In the genomic region with DNA sequence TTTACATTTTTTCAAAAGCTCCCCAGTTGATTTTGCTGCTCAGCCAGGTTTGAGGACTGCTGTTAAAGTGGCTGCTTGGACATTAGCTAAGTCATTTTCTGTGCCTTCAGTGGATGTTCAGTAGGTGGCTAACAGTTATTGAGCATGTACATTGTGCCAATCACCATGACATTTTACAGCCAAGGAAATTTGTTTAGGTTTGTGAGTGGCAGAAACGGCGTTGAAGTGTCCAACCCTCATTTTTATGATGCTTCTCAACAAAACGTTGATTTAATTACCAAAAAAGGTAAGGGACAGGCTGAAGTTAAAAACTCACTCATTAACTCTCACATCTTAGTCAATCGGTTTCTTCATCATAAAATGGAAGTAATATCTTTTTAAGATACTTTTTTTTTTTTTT, we compare ENCODE assay signal across 19 cellular contexts. TPM values are rescaled to one million over a fixed set of nuclear protein-coding genes. Genes with fewer than 3 reads are reported as not detected.
DNase-seq lines count a peak whose midpoint lies in the region; ATAC-seq, FAIRE-seq and TF ChIP-seq lines count a peak whose summit lies in the region.
"Had no signal": no experiment of that assay in that cellular context is flagged by ENCODE, and none has a peak within 500 bp of the region (broad histone marks: within the 10 kb centered on the region; RNA-seq: fewer than 3 reads in every experiment).

No MANE protein-coding gene starts in this region.

- no peak for TF ChIP-seq POLR2A in transverse colon (IDR thresholded peaks at IDR 0.05)
- no peak for TF ChIP-seq POLR2A in GM12892 (IDR thresholded peaks at IDR 0.05; ENCODE audit: low read depth, low read length)
- TF ChIP-seq POLR2A in erythroblast (IDR thresholded peaks at IDR 0.05; ENCODE audit: low read length): no peak

- H3K27ac ChIP-seq in transverse colon: peak overlapping the region in 3 of 4 donors; percentile 13 to 56 (median 53)

- no peaks in the 10 kb centered on the region for H3K36me3 Mint-ChIP-seq in nephron progenitor cell (ENCODE audit: low read depth)
- H3K36me3 Mint-ChIP-seq in activated T-cell treated with anti-CD3 and anti-CD28 coated beads, Interleukin-2, amount 50 U/mL, for 24 hours (ENCODE audit: low read depth): no peaks in the 10 kb centered on the region
- H3K36me3 Mint-ChIP-seq: CD4-positive, alpha-beta memory T cell had no signal

- in situ Hi-C loops in transverse colon (cut with MboI; ENCODE audit: low pct_ligation_motif_present in 1 of 4, low pct_unique_long_range_greater_than_20kb in 1 of 4, low sequenced_read_pairs in 3 of 4): no loop called here

- no peaks in the 10 kb centered on the region for H3K9me3 Mint-ChIP-seq in nephron progenitor cell
- no peaks in the 10 kb centered on the region for H3K9me3 Mint-ChIP-seq in activated T-cell treated with anti-CD3 and anti-CD28 coated beads, Interleukin-2, amount 50 U/mL, for 24 hours
- H3K9me3 Mint-ChIP-seq: HFFc6 had no signal

- H3K4me1 ChIP-seq in transverse colon: peaks cover 0 to 41% (median 9%) of the 10 kb centered on the region in 4 donors

- H3K36me3 ChIP-seq in transverse colon: no peaks in the 10 kb centered on the region

- no peak overlapping the region for H3K4me3 ChIP-seq in transverse colon

- peaks cover 57% of the 10 kb centered on the region for H3K4me1 Mint-ChIP-seq in nephron progenitor cell
- no peaks in the 10 kb centered on the region for H3K4me1 Mint-ChIP-seq in activated T-cell treated with anti-CD3 and anti-CD28 coated beads, Interleukin-2, amount 50 U/mL, for 24 hours (ENCODE audit: low read depth)
- H3K4me1 Mint-ChIP-seq: CD4-positive, alpha-beta memory T cell had no signal

- no peak for TF ChIP-seq EP300 in transverse colon (IDR thresholded peaks at IDR 0.05; ENCODE audit: low read depth)

- H3K27me3 Mint-ChIP-seq in nephron progenitor cell (ENCODE audit: low read depth, poor library complexity): no peaks in the 10 kb centered on the region
- H3K27me3 Mint-ChIP-seq in activated T-cell treated with anti-CD3 and anti-CD28 coated beads, Interleukin-2, amount 50 U/mL, for 24 hours: no peaks in the 10 kb centered on the region
- H3K27me3 Mint-ChIP-seq: CD4-positive, alpha-beta memory T cell had no signal

- POLR2A ChIA-PET in HEK293T (lab: Yijun Ruan, JAX): no interaction called here

- CTCF ChIA-PET in HEK293T (lab: Yijun Ruan, JAX): interaction anchor here (0.6 kb wide), 1 partner anchor 143 kb away, joined by 4 read pairs; no protein-coding TSS in a partner anchor

- H3K27ac Mint-ChIP-seq in nephron progenitor cell: peak overlapping the region; percentile 37
- no peak overlapping the region for H3K27ac Mint-ChIP-seq in activated T-cell treated with anti-CD3 and anti-CD28 coated beads, Interleukin-2, amount 50 U/mL, for 24 hours
- H3K27ac Mint-ChIP-seq: CD4-positive, alpha-beta memory T cell; HFFc6 had no signal

- no peak overlapping the region for H3K4me3 Mint-ChIP-seq in nephron progenitor cell
- H3K4me3 Mint-ChIP-seq in activated T-cell treated with anti-CD3 and anti-CD28 coated beads, Interleukin-2, amount 50 U/mL, for 24 hours: no peak overlapping the region
- H3K4me3 Mint-ChIP-seq: CD4-positive, alpha-beta memory T cell; HFFc6 had no signal

- intact Hi-C loops in left colon (cut with DNase I, micrococcal nuclease): no loop called here
- intact Hi-C loops in transverse colon (cut with DNase I; ENCODE audit: low total_unique reads): no loop called here

- ATAC-seq in left colon: peak; percentile 65
- ATAC-seq: HCT116 had no signal

- TF ChIP-seq CTCF in nephron progenitor cell (IDR thresholded peaks at IDR 0.05) (no peak), transverse colon (IDR thresholded peaks at IDR 0.05) (no peak)

- WGBS in transverse colon (ENCODE audit: low coverage in 1 of 2), 2 donors: 31 to 35% methylated on average over 4 of the region's 4 CpGs

- no peak for DNase-seq in HEK293T (ENCODE audit: extremely low spot score)
- no peak for DNase-seq in left colon
- no peak for DNase-seq in nephron progenitor cell
- DNase-seq in transverse colon: no peak
- DNase-seq in GM12892 (ENCODE audit: insufficient read length): no peak
- DNase-seq in activated T-cell treated with anti-CD3 and anti-CD28 coated beads, Interleukin-2, amount 50 U/mL, for 24 hours: no peak
- DNase-seq in HCEC 1CT: no peak
- no peak for DNase-seq in erythroblast (lab: John Stamatoyannopoulos, UW)
- DNase-seq: C1 segment of cervical spinal cord; CD4-positive, alpha-beta memory T cell; COR-L47; DMS153; DND-41; H7; HFFc6 had no signal

- no peaks in the 10 kb centered on the region for H3K27me3 ChIP-seq in transverse colon

- no peaks in the 10 kb centered on the region for H3K9me3 ChIP-seq in transverse colon

- FAIRE-seq in GM12892 (lab: Jason Lieb, UNC): no peak
- FAIRE-seq: G401.6, GM18507, H1 had no signal

TF ChIP-seq in HEK293T, 16 proteins besides CTCF, POLR2A, EP300 and RAD21:
- TF ChIP-seq, protein P1, sequence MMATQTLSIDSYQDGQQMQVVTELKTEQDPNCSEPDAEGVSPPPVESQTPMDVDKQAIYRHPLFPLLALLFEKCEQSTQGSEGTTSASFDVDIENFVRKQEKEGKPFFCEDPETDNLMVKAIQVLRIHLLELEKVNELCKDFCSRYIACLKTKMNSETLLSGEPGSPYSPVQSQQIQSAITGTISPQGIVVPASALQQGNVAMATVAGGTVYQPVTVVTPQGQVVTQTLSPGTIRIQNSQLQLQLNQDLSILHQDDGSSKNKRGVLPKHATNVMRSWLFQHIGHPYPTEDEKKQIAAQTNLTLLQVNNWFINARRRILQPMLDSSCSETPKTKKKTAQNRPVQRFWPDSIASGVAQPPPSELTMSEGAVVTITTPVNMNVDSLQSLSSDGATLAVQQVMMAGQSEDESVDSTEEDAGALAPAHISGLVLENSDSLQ (IDR thresholded peaks at IDR 0.05): peak; percentile 33
- no peak for TF ChIP-seq SP1 (IDR thresholded peaks at IDR 0.05)

RNA-seq across cellular contexts. Expression of a gene that starts 37.0 kb away (rescaled TPM):
- total RNA-seq in left colon (10 to 100 TPM; 71.5 to 83.4 TPM), transverse colon (100 to 1,000 TPM in 3 of 4 donors, 10 to 100 TPM in 1; 43.0 to 115 (median 107) TPM)
- 2.7 TPM for polyA plus RNA-seq in GM12892 (2012; ENCODE audit: missing spikeins)
- total RNA-seq: CD4-positive, alpha-beta memory T cell had no signal
- polyA plus RNA-seq: CD4-positive, alpha-beta memory T cell had no signal
